Comparison of ENCODE assay signal across 2 cellular contexts in the genomic region with DNA sequence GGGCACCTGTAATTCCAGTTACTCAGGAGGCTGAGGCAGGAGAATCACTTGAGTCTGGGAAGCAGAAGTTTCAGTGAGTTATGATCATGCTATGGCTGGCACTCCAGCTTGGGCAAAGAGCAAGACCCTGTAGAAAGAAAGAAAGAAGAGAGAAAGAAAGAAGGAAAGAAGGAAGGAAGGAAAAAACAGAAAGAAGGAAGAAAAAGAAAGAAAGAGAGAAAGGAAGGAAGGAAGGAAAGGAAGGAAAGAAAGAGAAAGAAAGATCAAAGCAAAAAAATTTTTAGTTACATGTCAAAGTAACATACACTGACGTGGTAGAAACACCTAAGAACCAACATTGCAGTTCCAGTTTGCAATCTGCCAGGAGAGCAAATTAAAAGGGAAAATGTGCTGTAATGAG.
TF ChIP-seq lines count a peak whose summit lies in the region.

No MANE protein-coding gene starts in this region.

TF ChIP-seq in HEK293, 187 proteins besides CTCF, POLR2A, EP300 and RAD21 (continued from another document):
- no peak for TF ChIP-seq MEIS1 (CRISPR knock-in tag; IDR thresholded peaks at IDR 0.05; ENCODE audit: borderline replicate concordance)

TF ChIP-seq in K562, 482 proteins besides CTCF, POLR2A, EP300 and RAD21 (continued from another document):
- peak; percentile 81 for TF ChIP-seq ZNF512 (tag; IDR thresholded peaks at IDR 0.05)
